In genomic region chr15:101183226-101183925, GRCh38 we compare ENCODE assay signal across 16 cellular contexts.
DNase-seq lines count a peak whose midpoint lies in the region; ATAC-seq and TF ChIP-seq lines count a peak whose summit lies in the region.
"Had no signal": no experiment of that assay in that cellular context is flagged by ENCODE, and none has a peak within 500 bp of the region (broad histone marks: within the 10 kb centered on the region; RNA-seq: fewer than 3 reads in every experiment).

No MANE protein-coding gene starts in this region.

- no peaks in the 10 kb centered on the region for H3K9me3 ChIP-seq in CD8-positive, alpha-beta memory T cell (ENCODE audit: low read length)

- H3K4me3 ChIP-seq in CD8-positive, alpha-beta memory T cell (ENCODE audit: low read length), result no peak overlapping the region
- H3K4me3 ChIP-seq: PC-9 had no signal

- H3K27ac Mint-ChIP-seq in CD8-positive, alpha-beta memory T cell, result peak overlapping the region in 6 of 8 donors; percentile 0 to 70 (median 35)
- peak overlapping the region; percentile 66 for H3K27ac Mint-ChIP-seq in activated T-helper 1 cell treated with anti-CD3 and anti-CD28 coated beads, Interleukin-12 subunit alpha, Interleukin-12 subunit beta, Interleukin-2, Interleukin-4 antibody, amounts not matched to agents 30 ng/mL and 10 ng/mL and 1 ng/mL, durations not matched to agents 14 hours and 24 hours and 36 hours

- H3K9me3 Mint-ChIP-seq in CD8-positive, alpha-beta memory T cell, result no peaks in the 10 kb centered on the region
- no peaks in the 10 kb centered on the region for H3K9me3 Mint-ChIP-seq in activated T-helper 1 cell treated with anti-CD3 and anti-CD28 coated beads, Interleukin-12 subunit alpha, Interleukin-12 subunit beta, Interleukin-2, Interleukin-4 antibody, amounts not matched to agents 30 ng/mL and 10 ng/mL and 1 ng/mL, durations not matched to agents 14 hours and 24 hours and 36 hours

- peaks cover 5% of the 10 kb centered on the region for H3K36me3 ChIP-seq in CD8-positive, alpha-beta memory T cell (ENCODE audit: insufficient read depth, low read length)

- no peak overlapping the region for H3K27ac ChIP-seq in CD8-positive, alpha-beta memory T cell (ENCODE audit: low read depth, low read length)
- H3K27ac ChIP-seq: C4-2B, PC-9 had no signal

- peaks cover 41 to 68% (median 50%) of the 10 kb centered on the region in 3 donors for H3K4me1 Mint-ChIP-seq in CD8-positive, alpha-beta memory T cell
- peaks cover 82% of the 10 kb centered on the region for H3K4me1 Mint-ChIP-seq in activated T-helper 1 cell treated with anti-CD3 and anti-CD28 coated beads, Interleukin-12 subunit alpha, Interleukin-12 subunit beta, Interleukin-2, Interleukin-4 antibody, amounts not matched to agents 30 ng/mL and 10 ng/mL and 1 ng/mL, durations not matched to agents 14 hours and 24 hours and 36 hours (ENCODE audit: low read depth)

- no peaks in the 10 kb centered on the region for H3K27me3 ChIP-seq in CD8-positive, alpha-beta memory T cell (ENCODE audit: insufficient read depth, low read length, poor library complexity, severe bottlenecking)

- TF ChIP-seq CTCF in GM13976 (IDR thresholded peaks at IDR 0.05; ENCODE audit: borderline replicate concordance, control extremely low read depth, extremely low read depth, insufficient read depth, missing control alignments), result no peak

- peaks cover 9% of the 10 kb centered on the region for H3K4me1 ChIP-seq in CD8-positive, alpha-beta memory T cell (ENCODE audit: insufficient read depth, low read length)

- intact Hi-C loops in activated T-helper 1 cell treated with anti-CD3 and anti-CD28 coated beads, Interleukin-12 subunit alpha, Interleukin-12 subunit beta, Interleukin-2, Interleukin-4 antibody, amounts not matched to agents 30 ng/mL and 10 ng/mL and 1 ng/mL, durations not matched to agents 14 hours and 24 hours and 36 hours (cut with micrococcal nuclease), result no loop called here
- intact Hi-C loops in left cardiac atrium (cut with DNase I) (no loop called here), posterior vena cava (cut with DNase I) (no loop called here)

- CTCF ChIA-PET in CD8-positive, alpha-beta memory T cell (lab: Charles Lee), result no interaction called here

- POLR2A ChIA-PET in CD8-positive, alpha-beta memory T cell (lab: Charles Lee), result no interaction called here

- ATAC-seq in left cardiac atrium (peak; percentile 9 to 24), HG03469 (IDR thresholded peaks at IDR 0.05; ENCODE audit: unreplicated experiment) (no peak)
- ATAC-seq: T-helper 17 cell had no signal

- H3K36me3 Mint-ChIP-seq in CD8-positive, alpha-beta memory T cell, result peaks cover 0 to 36% (median 10%) of the 10 kb centered on the region in 3 donors
- peaks cover 65% of the 10 kb centered on the region for H3K36me3 Mint-ChIP-seq in activated T-helper 1 cell treated with anti-CD3 and anti-CD28 coated beads, Interleukin-12 subunit alpha, Interleukin-12 subunit beta, Interleukin-2, Interleukin-4 antibody, amounts not matched to agents 30 ng/mL and 10 ng/mL and 1 ng/mL, durations not matched to agents 14 hours and 24 hours and 36 hours (ENCODE audit: low read depth)

- in situ Hi-C loops in GM13976 (cut with MboI; ENCODE audit: low sequenced_read_pairs, unreplicated experiment), result no loop called here

- no peak for DNase-seq in CD8-positive, alpha-beta memory T cell
- no peak for DNase-seq in activated T-helper 1 cell treated with anti-CD3 and anti-CD28 coated beads, Interleukin-12 subunit alpha, Interleukin-12 subunit beta, Interleukin-2, Interleukin-4 antibody, amounts not matched to agents 30 ng/mL and 10 ng/mL and 1 ng/mL, durations not matched to agents 14 hours and 24 hours and 36 hours (ENCODE audit: low spot score)
- DNase-seq in left cardiac atrium (no peak), posterior vena cava (ENCODE audit: low spot score) (peak; percentile 79), NCI-H510A (lab: John Stamatoyannopoulos, UW) (no peak), GM13976 (ENCODE audit: low spot score) (no peak)
- DNase-seq: activated CD4-positive, alpha-beta T cell treated with anti-CD3 and anti-CD28 coated beads, Interleukin-2, amount 50 U/mL, for 1 hour; activated naive CD4-positive, alpha-beta T cell treated with Interleukin-2 at 50 U/mL for 16 hours; NCI-H1436 treated with DMSO at 0.1 percent for 48 hours; NCI-H510A treated with DMSO at 0.1 percent for 48 hours; PC-9; stimulated activated CD4-positive, alpha-beta T cell treated with anti-CD3 and anti-CD28 coated beads, Interleukin-4, amount 100 ng/mL, for 4 hours; stimulated activated naive CD4-positive, alpha-beta T cell treated with Interleukin-2 at 50 U/mL for 16 hours; T-helper 17 cell had no signal

- H3K4me3 Mint-ChIP-seq in CD8-positive, alpha-beta memory T cell, result no peak overlapping the region
- H3K4me3 Mint-ChIP-seq in activated T-helper 1 cell treated with anti-CD3 and anti-CD28 coated beads, Interleukin-12 subunit alpha, Interleukin-12 subunit beta, Interleukin-2, Interleukin-4 antibody, amounts not matched to agents 30 ng/mL and 10 ng/mL and 1 ng/mL, durations not matched to agents 14 hours and 24 hours and 36 hours, result no peak overlapping the region
- H3K4me3 Mint-ChIP-seq: T-helper 17 cell had no signal

- H3K27me3 Mint-ChIP-seq in CD8-positive, alpha-beta memory T cell, result no peaks in the 10 kb centered on the region
- no peaks in the 10 kb centered on the region for H3K27me3 Mint-ChIP-seq in activated T-helper 1 cell treated with anti-CD3 and anti-CD28 coated beads, Interleukin-12 subunit alpha, Interleukin-12 subunit beta, Interleukin-2, Interleukin-4 antibody, amounts not matched to agents 30 ng/mL and 10 ng/mL and 1 ng/mL, durations not matched to agents 14 hours and 24 hours and 36 hours (ENCODE audit: insufficient read depth)
- H3K27me3 Mint-ChIP-seq: T-helper 17 cell had no signal
